Comparison of ENCODE assay signal across 9 cellular contexts in the genomic region with DNA sequence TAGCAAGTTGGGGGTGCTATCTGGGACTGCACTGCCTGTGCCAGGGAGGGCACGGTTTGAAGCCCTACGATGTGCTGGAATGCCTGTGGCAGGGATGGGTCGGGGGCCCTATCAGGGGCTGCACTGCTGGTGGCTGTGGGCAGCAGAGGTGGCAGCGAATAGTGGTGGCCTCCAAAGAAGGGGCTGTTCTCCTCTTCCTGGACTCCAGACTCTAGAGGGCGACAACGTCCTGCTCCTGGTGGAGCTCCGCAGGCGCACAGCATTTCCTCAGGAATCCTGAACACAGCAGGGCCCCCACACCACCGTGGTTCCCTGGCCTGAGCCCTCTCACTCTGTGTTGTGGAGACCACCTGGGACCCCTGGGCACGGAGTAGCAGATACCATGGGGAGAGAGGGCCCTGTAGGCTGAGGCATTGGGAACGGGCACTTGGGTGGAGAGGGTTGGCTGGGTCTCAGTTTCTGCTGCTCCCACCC.
A peak's percentile ranks its signal among the peaks of the same experiment; 100 is the strongest.
DNase-seq lines count a peak whose midpoint lies in the region; ATAC-seq and TF ChIP-seq lines count a peak whose summit lies in the region.
"Had no signal": no experiment of that assay in that cellular context is flagged by ENCODE, and none has a peak within 500 bp of the region (broad histone marks: within the 10 kb centered on the region; RNA-seq: fewer than 3 reads in every experiment).

No MANE protein-coding gene starts in this region.

- no peak overlapping the region for H3K4me3 ChIP-seq in AG09309 (ENCODE audit: control insufficient read depth, low read depth, low read length)

- ATAC-seq in GM18517 (IDR thresholded peaks at IDR 0.05; ENCODE audit: unreplicated experiment) (no peak), HG03342 (IDR thresholded peaks at IDR 0.05; ENCODE audit: unreplicated experiment) (no peak)
- ATAC-seq: activated CD8-positive, alpha-beta memory T cell treated with anti-CD3 and anti-CD28 coated beads, Interleukin-2, amount 10 ng/mL, durations not matched to agents 7 days and 5 days had no signal

- no peak for DNase-seq in AG09309 (ENCODE audit: low read depth)
- peak; percentile 22 for DNase-seq in SW480 (ENCODE audit: low spot score)
- peak; percentile 52 for DNase-seq in iPS-NIHi11 (ENCODE audit: low spot score)
- no peak for DNase-seq in GM19238 (ENCODE audit: insufficient read length, low spot score)
- DNase-seq in ecto neural progenitor cell (ENCODE audit: low spot score), result no peak
- DNase-seq: activated CD8-positive, alpha-beta memory T cell treated with anti-CD3 and anti-CD28 coated beads, Interleukin-2, amount 10 ng/mL, durations not matched to agents 7 days and 5 days had no signal

- TF ChIP-seq CTCF in AG09309 (IDR thresholded peaks at IDR 0.05; ENCODE audit: control insufficient read depth, insufficient read depth, low read depth, low read length, missing control alignments) (peak; percentile 45), GM12874 (IDR thresholded peaks at IDR 0.05; ENCODE audit: insufficient read depth, low read depth, low read length) (peak; percentile 29; the same call in 1 of the 2 replicates)

Comparison
In these comparisons a context has a peak if more than half of its experiments do, and no peak if none do; other contexts are left out.
1. DNase-seq: peak in SW480 (single experiment) and iPS-NIHi11 (single experiment); none in AG09309 (single experiment), GM19238 (single experiment) and ecto neural progenitor cell (single experiment).